8 cellular contexts compared by ENCODE assay signal in the genomic region with DNA sequence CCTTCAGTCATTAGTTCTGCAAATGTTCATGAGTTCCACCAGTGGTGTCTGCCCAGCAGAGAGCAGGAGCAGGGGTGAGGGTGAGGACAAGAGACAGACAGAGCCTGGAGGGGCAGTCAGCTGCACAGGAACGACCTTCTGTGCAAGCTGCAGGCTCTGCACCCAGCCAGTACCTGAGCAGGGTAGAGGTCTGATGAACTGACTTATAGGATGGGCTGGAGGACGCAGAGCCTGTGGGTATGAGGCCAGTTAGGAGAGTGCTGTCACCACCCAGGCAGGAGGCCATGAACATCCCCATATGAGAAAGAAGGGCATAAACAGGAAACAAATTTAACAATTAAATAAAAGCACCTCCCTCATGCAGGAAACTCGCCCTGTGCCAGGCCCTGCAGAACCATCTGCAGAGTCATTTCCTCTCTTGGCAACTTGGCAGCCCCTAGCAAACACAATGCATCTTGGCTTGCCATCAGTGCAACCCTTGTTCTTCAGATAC. TPM values are rescaled to one million over a fixed set of nuclear protein-coding genes. Genes with fewer than 3 reads are reported as not detected.
DNase-seq lines count a peak whose midpoint lies in the region; ATAC-seq and TF ChIP-seq lines count a peak whose summit lies in the region.

No MANE protein-coding gene starts in this region.

- intact Hi-C loops in dendritic cell treated with granulocyte-macrophage colony-stimulating factor and Interleukin-4, amounts not matched to agents 40 ng/mL and 50 ng/mL, for 4 days (cut with micrococcal nuclease): no loop called here

- no peaks in the 10 kb centered on the region for H3K9me3 Mint-ChIP-seq in dendritic cell treated with granulocyte-macrophage colony-stimulating factor and Interleukin-4, amounts not matched to agents 40 ng/mL and 50 ng/mL, for 4 days

- H3K36me3 ChIP-seq in WERI-Rb-1: no peaks in the 10 kb centered on the region

- H3K9me3 ChIP-seq in WERI-Rb-1 (ENCODE audit: severe bottlenecking): no peaks in the 10 kb centered on the region

- H3K4me3 ChIP-seq in Jurkat, Clone E6-1 (ENCODE audit: low read length): no peak overlapping the region
- no peak overlapping the region for H3K4me3 ChIP-seq in WERI-Rb-1 (ENCODE audit: low read depth, low read length)
- H3K4me3 ChIP-seq in coronary artery: no peak overlapping the region

- H3K27ac Mint-ChIP-seq in dendritic cell treated with granulocyte-macrophage colony-stimulating factor and Interleukin-4, amounts not matched to agents 40 ng/mL and 50 ng/mL, for 4 days: peak overlapping the region; percentile 67

- TF ChIP-seq CTCF in WERI-Rb-1 (IDR thresholded peaks at IDR 0.05; ENCODE audit: low read depth, low read length): 0 out of 2 replicates have a peak, but pooled peaks have one; percentile 1
- no peak for TF ChIP-seq CTCF in coronary artery (IDR thresholded peaks at IDR 0.05)

- no peaks in the 10 kb centered on the region for H3K36me3 Mint-ChIP-seq in dendritic cell treated with granulocyte-macrophage colony-stimulating factor and Interleukin-4, amounts not matched to agents 40 ng/mL and 50 ng/mL, for 4 days (ENCODE audit: low read depth)

- DNase-seq in Jurkat, Clone E6-1 (ENCODE audit: low read depth, low spot score): peak; percentile 68
- DNase-seq in WERI-Rb-1 (peak; percentile 33), SKM-1 treated with dmso at 0.1 percent for 144 hours (lab: John Stamatoyannopoulos, UW; ENCODE audit: unreplicated experiment) (no peak), coronary artery (ENCODE audit: low spot score) (no peak), mesenteric fat pad (ENCODE audit: low spot score) (no peak)
- peak; percentile 18 for DNase-seq in stimulated activated CD4-positive, alpha-beta T cell treated with anti-CD3 and anti-CD28 coated beads, Interleukin-4, amount 100 ng/mL, for 1 hour

- H3K27ac ChIP-seq in WERI-Rb-1: no peak overlapping the region
- no peak overlapping the region for H3K27ac ChIP-seq in coronary artery

- no peaks in the 10 kb centered on the region for H3K27me3 Mint-ChIP-seq in dendritic cell treated with granulocyte-macrophage colony-stimulating factor and Interleukin-4, amounts not matched to agents 40 ng/mL and 50 ng/mL, for 4 days

- no peak for ATAC-seq in HG03354 (IDR thresholded peaks at IDR 0.05; ENCODE audit: poor library complexity, severe bottlenecking, unreplicated experiment)

- no peaks in the 10 kb centered on the region for H3K27me3 ChIP-seq in WERI-Rb-1 (ENCODE audit: insufficient read depth, low read depth, severe bottlenecking)

- peak overlapping the region; percentile 27 for H3K4me3 Mint-ChIP-seq in dendritic cell treated with granulocyte-macrophage colony-stimulating factor and Interleukin-4, amounts not matched to agents 40 ng/mL and 50 ng/mL, for 4 days

- H3K4me1 Mint-ChIP-seq in dendritic cell treated with granulocyte-macrophage colony-stimulating factor and Interleukin-4, amounts not matched to agents 40 ng/mL and 50 ng/mL, for 4 days (ENCODE audit: low read depth): peaks cover 45% of the 10 kb centered on the region

RNA-seq across cellular contexts. Expression of a gene that starts 17.9 kb away (rescaled TPM):
- not detected for polyA plus RNA-seq in Jurkat, Clone E6-1 (2012; ENCODE audit: insufficient read depth, insufficient read length)
- total RNA-seq in mesenteric fat pad: not detected

RNA-seq across cellular contexts. Expression of a gene that starts 20.2 kb away (rescaled TPM):
- not detected for polyA plus RNA-seq in Jurkat, Clone E6-1 (2012; ENCODE audit: insufficient read depth, insufficient read length)
- 0.45 TPM for total RNA-seq in mesenteric fat pad

RNA-seq across cellular contexts. Expression of a gene that starts 25.8 kb away (rescaled TPM):
- polyA plus RNA-seq in Jurkat, Clone E6-1 (2012; ENCODE audit: insufficient read depth, insufficient read length): not detected
- not detected for total RNA-seq in mesenteric fat pad

RNA-seq across cellular contexts. Expression of a gene that starts 44.4 kb away (rescaled TPM):
- polyA plus RNA-seq in Jurkat, Clone E6-1 (2012; ENCODE audit: insufficient read depth, insufficient read length): not detected
- total RNA-seq in mesenteric fat pad: not detected

Comparison
In these comparisons a context has a peak if more than half of its experiments do, and no peak if none do; other contexts are left out.
1. DNase-seq: peak in Jurkat, Clone E6-1 (single experiment), WERI-Rb-1 (single experiment) and stimulated activated CD4-positive, alpha-beta T cell treated with anti-CD3 and anti-CD28 coated beads, Interleukin-4, amount 100 ng/mL, for 1 hour (single experiment); none in SKM-1 treated with dmso at 0.1 percent for 144 hours (single experiment), coronary artery (single experiment) and mesenteric fat pad (single experiment).